Comparison of ENCODE assay signal across 1 cellular context in genomic region chr17:74773871-74774286, GRCh38.
TF ChIP-seq lines count a peak whose summit lies in the region.

No MANE protein-coding gene starts in this region.

TF ChIP-seq in SK-N-SH treated with all-trans-retinoic acid at 6 μM for 48 hours, 23 proteins besides CTCF, POLR2A, EP300 and RAD21 (continued from another document):
- TF ChIP-seq, protein P1, sequence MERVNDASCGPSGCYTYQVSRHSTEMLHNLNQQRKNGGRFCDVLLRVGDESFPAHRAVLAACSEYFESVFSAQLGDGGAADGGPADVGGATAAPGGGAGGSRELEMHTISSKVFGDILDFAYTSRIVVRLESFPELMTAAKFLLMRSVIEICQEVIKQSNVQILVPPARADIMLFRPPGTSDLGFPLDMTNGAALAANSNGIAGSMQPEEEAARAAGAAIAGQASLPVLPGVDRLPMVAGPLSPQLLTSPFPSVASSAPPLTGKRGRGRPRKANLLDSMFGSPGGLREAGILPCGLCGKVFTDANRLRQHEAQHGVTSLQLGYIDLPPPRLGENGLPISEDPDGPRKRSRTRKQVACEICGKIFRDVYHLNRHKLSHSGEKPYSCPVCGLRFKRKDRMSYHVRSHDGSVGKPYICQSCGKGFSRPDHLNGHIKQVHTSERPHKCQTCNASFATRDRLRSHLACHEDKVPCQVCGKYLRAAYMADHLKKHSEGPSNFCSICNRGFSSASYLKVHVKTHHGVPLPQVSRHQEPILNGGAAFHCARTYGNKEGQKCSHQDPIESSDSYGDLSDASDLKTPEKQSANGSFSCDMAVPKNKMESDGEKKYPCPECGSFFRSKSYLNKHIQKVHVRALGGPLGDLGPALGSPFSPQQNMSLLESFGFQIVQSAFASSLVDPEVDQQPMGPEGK (CRISPR knock-in tag; IDR thresholded peaks at IDR 0.05; ENCODE audit: borderline replicate concordance), result no peak
- TF ChIP-seq RARB (CRISPR knock-in tag; IDR thresholded peaks at IDR 0.05), result no peak
- TF ChIP-seq, protein P2, sequence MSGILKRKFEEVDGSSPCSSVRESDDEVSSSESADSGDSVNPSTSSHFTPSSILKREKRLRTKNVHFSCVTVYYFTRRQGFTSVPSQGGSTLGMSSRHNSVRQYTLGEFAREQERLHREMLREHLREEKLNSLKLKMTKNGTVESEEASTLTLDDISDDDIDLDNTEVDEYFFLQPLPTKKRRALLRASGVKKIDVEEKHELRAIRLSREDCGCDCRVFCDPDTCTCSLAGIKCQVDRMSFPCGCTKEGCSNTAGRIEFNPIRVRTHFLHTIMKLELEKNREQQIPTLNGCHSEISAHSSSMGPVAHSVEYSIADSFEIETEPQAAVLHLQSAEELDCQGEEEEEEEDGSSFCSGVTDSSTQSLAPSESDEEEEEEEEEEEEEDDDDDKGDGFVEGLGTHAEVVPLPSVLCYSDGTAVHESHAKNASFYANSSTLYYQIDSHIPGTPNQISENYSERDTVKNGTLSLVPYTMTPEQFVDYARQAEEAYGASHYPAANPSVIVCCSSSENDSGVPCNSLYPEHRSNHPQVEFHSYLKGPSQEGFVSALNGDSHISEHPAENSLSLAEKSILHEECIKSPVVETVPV (CRISPR knock-in tag; IDR thresholded peaks at IDR 0.05), result no peak
- no peak for TF ChIP-seq CSDC2 (CRISPR knock-in tag; IDR thresholded peaks at IDR 0.05)
